2 cellular contexts compared by ENCODE assay signal in the genomic region with DNA sequence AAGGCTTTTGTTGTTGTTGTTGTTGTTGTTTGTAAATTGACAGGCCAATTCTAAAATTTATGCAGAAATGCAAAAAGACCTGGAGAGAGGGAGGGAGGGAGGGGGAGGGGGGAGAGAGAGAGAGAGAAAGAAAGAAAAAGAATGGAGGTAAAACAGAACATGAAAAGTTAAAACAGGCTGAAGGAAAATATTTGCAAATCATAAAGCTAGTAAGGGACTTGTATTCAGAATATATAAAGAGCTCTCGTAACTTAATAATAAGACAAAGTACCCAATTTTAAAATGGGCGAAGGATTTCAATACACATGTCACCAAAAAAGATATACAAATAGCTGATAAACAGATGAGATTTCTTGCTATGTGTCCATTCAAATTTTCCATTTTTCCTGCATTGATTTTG.
TF ChIP-seq lines count a peak whose summit lies in the region.

No MANE protein-coding gene starts in this region.

TF ChIP-seq in A549, 52 proteins besides CTCF, POLR2A, EP300 and RAD21 (continued from another document):
- no peak for TF ChIP-seq HOXB13 (CRISPR knock-in tag; IDR thresholded peaks at IDR 0.05; ENCODE audit: low read depth)
- TF ChIP-seq, protein P1, sequence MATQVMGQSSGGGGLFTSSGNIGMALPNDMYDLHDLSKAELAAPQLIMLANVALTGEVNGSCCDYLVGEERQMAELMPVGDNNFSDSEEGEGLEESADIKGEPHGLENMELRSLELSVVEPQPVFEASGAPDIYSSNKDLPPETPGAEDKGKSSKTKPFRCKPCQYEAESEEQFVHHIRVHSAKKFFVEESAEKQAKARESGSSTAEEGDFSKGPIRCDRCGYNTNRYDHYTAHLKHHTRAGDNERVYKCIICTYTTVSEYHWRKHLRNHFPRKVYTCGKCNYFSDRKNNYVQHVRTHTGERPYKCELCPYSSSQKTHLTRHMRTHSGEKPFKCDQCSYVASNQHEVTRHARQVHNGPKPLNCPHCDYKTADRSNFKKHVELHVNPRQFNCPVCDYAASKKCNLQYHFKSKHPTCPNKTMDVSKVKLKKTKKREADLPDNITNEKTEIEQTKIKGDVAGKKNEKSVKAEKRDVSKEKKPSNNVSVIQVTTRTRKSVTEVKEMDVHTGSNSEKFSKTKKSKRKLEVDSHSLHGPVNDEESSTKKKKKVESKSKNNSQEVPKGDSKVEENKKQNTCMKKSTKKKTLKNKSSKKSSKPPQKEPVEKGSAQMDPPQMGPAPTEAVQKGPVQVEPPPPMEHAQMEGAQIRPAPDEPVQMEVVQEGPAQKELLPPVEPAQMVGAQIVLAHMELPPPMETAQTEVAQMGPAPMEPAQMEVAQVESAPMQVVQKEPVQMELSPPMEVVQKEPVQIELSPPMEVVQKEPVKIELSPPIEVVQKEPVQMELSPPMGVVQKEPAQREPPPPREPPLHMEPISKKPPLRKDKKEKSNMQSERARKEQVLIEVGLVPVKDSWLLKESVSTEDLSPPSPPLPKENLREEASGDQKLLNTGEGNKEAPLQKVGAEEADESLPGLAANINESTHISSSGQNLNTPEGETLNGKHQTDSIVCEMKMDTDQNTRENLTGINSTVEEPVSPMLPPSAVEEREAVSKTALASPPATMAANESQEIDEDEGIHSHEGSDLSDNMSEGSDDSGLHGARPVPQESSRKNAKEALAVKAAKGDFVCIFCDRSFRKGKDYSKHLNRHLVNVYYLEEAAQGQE (IDR thresholded peaks at IDR 0.05) = no peak
- TF ChIP-seq POLR2AphosphoS2 (conservative IDR thresholded peaks at IDR 0.05; ENCODE audit: low read length) = no peak
- no peak for TF ChIP-seq SMC3 (IDR thresholded peaks at IDR 0.05)
- TF ChIP-seq EHF (CRISPR knock-in tag; IDR thresholded peaks at IDR 0.05) = no peak
- TF ChIP-seq, protein P2, sequence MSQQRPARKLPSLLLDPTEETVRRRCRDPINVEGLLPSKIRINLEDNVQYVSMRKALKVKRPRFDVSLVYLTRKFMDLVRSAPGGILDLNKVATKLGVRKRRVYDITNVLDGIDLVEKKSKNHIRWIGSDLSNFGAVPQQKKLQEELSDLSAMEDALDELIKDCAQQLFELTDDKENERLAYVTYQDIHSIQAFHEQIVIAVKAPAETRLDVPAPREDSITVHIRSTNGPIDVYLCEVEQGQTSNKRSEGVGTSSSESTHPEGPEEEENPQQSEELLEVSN (IDR thresholded peaks at IDR 0.05; ENCODE audit: borderline replicate concordance, low read depth) = no peak

TF ChIP-seq in GM23338, 12 proteins besides CTCF, POLR2A, EP300 and RAD21 (continued from another document):
- no peak for TF ChIP-seq JUNB (IDR thresholded peaks at IDR 0.05; ENCODE audit: unreplicated experiment)
- TF ChIP-seq, protein P3, sequence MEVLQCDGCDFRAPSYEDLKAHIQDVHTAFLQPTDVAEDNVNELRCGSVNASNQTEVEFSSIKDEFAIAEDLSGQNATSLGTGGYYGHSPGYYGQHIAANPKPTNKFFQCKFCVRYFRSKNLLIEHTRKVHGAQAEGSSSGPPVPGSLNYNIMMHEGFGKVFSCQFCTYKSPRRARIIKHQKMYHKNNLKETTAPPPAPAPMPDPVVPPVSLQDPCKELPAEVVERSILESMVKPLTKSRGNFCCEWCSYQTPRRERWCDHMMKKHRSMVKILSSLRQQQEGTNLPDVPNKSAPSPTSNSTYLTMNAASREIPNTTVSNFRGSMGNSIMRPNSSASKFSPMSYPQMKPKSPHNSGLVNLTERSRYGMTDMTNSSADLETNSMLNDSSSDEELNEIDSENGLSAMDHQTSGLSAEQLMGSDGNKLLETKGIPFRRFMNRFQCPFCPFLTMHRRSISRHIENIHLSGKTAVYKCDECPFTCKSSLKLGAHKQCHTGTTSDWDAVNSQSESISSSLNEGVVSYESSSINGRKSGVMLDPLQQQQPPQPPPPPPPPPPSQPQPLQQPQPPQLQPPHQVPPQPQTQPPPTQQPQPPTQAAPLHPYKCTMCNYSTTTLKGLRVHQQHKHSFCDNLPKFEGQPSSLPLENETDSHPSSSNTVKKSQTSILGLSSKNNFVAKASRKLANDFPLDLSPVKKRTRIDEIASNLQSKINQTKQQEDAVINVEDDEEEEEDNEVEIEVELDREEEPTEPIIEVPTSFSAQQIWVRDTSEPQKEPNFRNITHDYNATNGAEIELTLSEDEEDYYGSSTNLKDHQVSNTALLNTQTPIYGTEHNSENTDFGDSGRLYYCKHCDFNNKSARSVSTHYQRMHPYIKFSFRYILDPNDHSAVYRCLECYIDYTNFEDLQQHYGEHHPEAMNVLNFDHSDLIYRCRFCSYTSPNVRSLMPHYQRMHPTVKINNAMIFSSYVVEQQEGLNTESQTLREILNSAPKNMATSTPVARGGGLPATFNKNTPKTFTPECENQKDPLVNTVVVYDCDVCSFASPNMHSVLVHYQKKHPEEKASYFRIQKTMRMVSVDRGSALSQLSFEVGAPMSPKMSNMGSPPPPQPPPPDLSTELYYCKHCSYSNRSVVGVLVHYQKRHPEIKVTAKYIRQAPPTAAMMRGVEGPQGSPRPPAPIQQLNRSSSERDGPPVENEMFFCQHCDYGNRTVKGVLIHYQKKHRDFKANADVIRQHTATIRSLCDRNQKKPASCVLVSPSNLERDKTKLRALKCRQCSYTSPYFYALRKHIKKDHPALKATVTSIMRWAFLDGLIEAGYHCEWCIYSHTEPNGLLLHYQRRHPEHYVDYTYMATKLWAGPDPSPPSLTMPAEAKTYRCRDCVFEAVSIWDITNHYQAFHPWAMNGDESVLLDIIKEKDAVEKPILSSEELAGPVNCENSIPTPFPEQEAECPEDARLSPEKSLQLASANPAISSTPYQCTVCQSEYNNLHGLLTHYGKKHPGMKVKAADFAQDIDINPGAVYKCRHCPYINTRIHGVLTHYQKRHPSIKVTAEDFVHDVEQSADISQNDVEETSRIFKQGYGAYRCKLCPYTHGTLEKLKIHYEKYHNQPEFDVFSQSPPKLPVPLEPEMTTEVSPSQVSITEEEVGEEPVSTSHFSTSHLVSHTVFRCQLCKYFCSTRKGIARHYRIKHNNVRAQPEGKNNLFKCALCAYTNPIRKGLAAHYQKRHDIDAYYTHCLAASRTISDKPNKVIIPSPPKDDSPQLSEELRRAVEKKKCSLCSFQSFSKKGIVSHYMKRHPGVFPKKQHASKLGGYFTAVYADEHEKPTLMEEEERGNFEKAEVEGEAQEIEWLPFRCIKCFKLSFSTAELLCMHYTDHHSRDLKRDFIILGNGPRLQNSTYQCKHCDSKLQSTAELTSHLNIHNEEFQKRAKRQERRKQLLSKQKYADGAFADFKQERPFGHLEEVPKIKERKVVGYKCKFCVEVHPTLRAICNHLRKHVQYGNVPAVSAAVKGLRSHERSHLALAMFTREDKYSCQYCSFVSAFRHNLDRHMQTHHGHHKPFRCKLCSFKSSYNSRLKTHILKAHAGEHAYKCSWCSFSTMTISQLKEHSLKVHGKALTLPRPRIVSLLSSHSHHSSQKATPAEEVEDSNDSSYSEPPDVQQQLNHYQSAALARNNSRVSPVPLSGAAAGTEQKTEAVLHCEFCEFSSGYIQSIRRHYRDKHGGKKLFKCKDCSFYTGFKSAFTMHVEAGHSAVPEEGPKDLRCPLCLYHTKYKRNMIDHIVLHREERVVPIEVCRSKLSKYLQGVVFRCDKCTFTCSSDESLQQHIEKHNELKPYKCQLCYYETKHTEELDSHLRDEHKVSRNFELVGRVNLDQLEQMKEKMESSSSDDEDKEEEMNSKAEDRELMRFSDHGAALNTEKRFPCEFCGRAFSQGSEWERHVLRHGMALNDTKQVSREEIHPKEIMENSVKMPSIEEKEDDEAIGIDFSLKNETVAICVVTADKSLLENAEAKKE (CRISPR knock-in tag; IDR thresholded peaks at IDR 0.05) = no peak
- TF ChIP-seq EZH2 (IDR thresholded peaks at IDR 0.05; ENCODE audit: low read depth, unreplicated experiment) = no peak
- TF ChIP-seq STAT1 (IDR thresholded peaks at IDR 0.05; ENCODE audit: unreplicated experiment) = no peak
- TF ChIP-seq, protein P1 (IDR thresholded peaks at IDR 0.05; ENCODE audit: unreplicated experiment) = no peak
- no peak for TF ChIP-seq POLR2AphosphoS5 (IDR thresholded peaks at IDR 0.05; ENCODE audit: low read depth)
- no peak for TF ChIP-seq CREB1 (CRISPR knock-in tag; IDR thresholded peaks at IDR 0.05; ENCODE audit: low read depth)
- TF ChIP-seq ZNF114 (CRISPR knock-in tag; IDR thresholded peaks at IDR 0.05) = no peak
- TF ChIP-seq, protein P4, sequence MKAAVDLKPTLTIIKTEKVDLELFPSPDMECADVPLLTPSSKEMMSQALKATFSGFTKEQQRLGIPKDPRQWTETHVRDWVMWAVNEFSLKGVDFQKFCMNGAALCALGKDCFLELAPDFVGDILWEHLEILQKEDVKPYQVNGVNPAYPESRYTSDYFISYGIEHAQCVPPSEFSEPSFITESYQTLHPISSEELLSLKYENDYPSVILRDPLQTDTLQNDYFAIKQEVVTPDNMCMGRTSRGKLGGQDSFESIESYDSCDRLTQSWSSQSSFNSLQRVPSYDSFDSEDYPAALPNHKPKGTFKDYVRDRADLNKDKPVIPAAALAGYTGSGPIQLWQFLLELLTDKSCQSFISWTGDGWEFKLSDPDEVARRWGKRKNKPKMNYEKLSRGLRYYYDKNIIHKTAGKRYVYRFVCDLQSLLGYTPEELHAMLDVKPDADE (IDR thresholded peaks at IDR 0.05) = no peak
TF ChIP-seq in GM23338: peak in this region for 0.
